ENCODE assay signal across 1 cellular context in genomic region chr1:224900062-224900461, GRCh38.
TF ChIP-seq lines count a peak whose summit lies in the region.

No MANE protein-coding gene starts in this region.

TF ChIP-seq in HEK293, 187 proteins besides CTCF, POLR2A, EP300 and RAD21 (continued from another document):
- no peak for TF ChIP-seq ZNF449 (tag by site-specific recombination; IDR thresholded peaks at IDR 0.05)
- no peak for TF ChIP-seq TCF7L2 (IDR thresholded peaks at IDR 0.05; ENCODE audit: borderline replicate concordance, low read depth, low read length)
- TF ChIP-seq ZNF239 (tag by site-specific recombination; IDR thresholded peaks at IDR 0.05) = no peak
- TF ChIP-seq ZBTB7A (tag by site-specific recombination; IDR thresholded peaks at IDR 0.05; ENCODE audit: low read depth) = no peak
- TF ChIP-seq ZNF174 (tag by site-specific recombination; IDR thresholded peaks at IDR 0.05) = no peak
- no peak for TF ChIP-seq GLIS1 (tag by site-specific recombination; IDR thresholded peaks at IDR 0.05)
- TF ChIP-seq BCL11A (tag by site-specific recombination; IDR thresholded peaks at IDR 0.05; ENCODE audit: low read depth) = no peak
- no peak for TF ChIP-seq ZNF24 (tag by site-specific recombination; IDR thresholded peaks at IDR 0.05)
- no peak for TF ChIP-seq ZNF660 (tag by site-specific recombination; IDR thresholded peaks at IDR 0.05)
- TF ChIP-seq, protein P1, sequence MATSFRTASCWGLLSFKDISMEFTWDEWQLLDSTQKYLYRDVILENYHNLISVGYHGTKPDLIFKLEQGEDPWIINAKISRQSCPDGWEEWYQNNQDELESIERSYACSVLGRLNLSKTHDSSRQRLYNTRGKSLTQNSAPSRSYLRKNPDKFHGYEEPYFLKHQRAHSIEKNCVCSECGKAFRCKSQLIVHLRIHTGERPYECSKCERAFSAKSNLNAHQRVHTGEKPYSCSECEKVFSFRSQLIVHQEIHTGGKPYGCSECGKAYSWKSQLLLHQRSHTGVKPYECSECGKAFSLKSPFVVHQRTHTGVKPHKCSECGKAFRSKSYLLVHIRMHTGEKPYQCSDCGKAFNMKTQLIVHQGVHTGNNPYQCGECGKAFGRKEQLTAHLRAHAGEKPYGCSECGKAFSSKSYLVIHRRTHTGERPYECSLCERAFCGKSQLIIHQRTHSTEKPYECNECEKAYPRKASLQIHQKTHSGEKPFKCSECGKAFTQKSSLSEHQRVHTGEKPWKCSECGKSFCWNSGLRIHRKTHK (tag by site-specific recombination; IDR thresholded peaks at IDR 0.05) = no peak
- TF ChIP-seq, protein P2, sequence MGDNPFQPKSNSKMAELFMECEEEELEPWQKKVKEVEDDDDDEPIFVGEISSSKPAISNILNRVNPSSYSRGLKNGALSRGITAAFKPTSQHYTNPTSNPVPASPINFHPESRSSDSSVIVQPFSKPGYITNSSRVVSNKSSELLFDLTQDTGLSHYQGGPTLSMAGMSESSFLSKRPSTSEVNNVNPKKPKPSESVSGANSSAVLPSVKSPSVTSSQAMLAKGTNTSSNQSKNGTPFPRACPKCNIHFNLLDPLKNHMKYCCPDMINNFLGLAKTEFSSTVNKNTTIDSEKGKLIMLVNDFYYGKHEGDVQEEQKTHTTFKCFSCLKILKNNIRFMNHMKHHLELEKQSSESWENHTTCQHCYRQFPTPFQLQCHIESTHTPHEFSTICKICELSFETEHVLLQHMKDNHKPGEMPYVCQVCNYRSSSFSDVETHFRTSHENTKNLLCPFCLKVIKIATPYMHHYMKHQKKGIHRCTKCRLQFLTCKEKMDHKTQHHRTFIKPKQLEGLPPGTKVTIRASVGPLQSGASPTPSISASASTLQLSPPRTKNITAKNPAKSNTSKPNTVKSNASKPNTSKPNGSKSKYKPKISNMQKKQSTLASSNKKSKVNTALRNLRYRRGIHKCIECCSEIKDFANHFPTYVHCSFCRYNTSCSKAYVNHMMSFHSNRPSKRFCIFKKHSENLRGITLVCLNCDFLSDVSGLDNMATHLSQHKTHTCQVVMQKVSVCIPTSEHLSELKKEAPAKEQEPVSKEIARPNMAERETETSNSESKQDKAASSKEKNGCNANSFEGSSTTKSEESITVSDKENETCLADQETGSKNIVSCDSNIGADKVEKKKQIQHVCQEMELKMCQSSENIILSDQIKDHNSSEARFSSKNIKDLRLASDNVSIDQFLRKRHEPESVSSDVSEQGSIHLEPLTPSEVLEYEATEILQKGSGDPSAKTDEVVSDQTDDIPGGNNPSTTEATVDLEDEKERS (tag by site-specific recombination; IDR thresholded peaks at IDR 0.05) = no peak
- TF ChIP-seq ZNF280C (tag by site-specific recombination; IDR thresholded peaks at IDR 0.05) = no peak
- TF ChIP-seq ZNF529 (tag by site-specific recombination; IDR thresholded peaks at IDR 0.05; ENCODE audit: insufficient replicate concordance) = peak; percentile 17
- TF ChIP-seq ZNF626 (tag by site-specific recombination; IDR thresholded peaks at IDR 0.05) = no peak
- TF ChIP-seq SP7 (tag by site-specific recombination; IDR thresholded peaks at IDR 0.05) = no peak
- TF ChIP-seq OSR2 (tag by site-specific recombination; IDR thresholded peaks at IDR 0.05) = no peak
- TF ChIP-seq, protein P3, sequence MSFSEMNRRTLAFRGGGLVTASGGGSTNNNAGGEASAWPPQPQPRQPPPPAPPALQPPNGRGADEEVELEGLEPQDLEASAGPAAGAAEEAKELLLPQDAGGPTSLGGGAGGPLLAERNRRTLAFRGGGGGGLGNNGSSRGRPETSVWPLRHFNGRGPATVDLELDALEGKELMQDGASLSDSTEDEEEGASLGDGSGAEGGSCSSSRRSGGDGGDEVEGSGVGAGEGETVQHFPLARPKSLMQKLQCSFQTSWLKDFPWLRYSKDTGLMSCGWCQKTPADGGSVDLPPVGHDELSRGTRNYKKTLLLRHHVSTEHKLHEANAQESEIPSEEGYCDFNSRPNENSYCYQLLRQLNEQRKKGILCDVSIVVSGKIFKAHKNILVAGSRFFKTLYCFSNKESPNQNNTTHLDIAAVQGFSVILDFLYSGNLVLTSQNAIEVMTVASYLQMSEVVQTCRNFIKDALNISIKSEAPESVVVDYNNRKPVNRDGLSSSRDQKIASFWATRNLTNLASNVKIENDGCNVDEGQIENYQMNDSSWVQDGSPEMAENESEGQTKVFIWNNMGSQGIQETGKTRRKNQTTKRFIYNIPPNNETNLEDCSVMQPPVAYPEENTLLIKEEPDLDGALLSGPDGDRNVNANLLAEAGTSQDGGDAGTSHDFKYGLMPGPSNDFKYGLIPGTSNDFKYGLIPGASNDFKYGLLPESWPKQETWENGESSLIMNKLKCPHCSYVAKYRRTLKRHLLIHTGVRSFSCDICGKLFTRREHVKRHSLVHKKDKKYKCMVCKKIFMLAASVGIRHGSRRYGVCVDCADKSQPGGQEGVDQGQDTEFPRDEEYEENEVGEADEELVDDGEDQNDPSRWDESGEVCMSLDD (tag by site-specific recombination; IDR thresholded peaks at IDR 0.05) = no peak
- TF ChIP-seq ZNF513 (tag by site-specific recombination; IDR thresholded peaks at IDR 0.05) = no peak
- TF ChIP-seq ZBTB48 (tag by site-specific recombination; IDR thresholded peaks at IDR 0.05) = no peak
- no peak for TF ChIP-seq WT1 (tag by site-specific recombination; IDR thresholded peaks at IDR 0.05)
- TF ChIP-seq ZNF777 (tag by site-specific recombination; IDR thresholded peaks at IDR 0.05; ENCODE audit: borderline replicate concordance) = no peak
- no peak for TF ChIP-seq ZNF747 (tag by site-specific recombination; IDR thresholded peaks at IDR 0.05)
- TF ChIP-seq ZNF132 (tag by site-specific recombination; IDR thresholded peaks at IDR 0.05; ENCODE audit: borderline replicate concordance) = no peak
- no peak for TF ChIP-seq ZNF629 (tag by site-specific recombination; IDR thresholded peaks at IDR 0.05)
- TF ChIP-seq ZNF548 (tag by site-specific recombination; IDR thresholded peaks at IDR 0.05) = no peak
- 0 out of 2 replicates have a peak, but pooled peaks have one; percentile 36 for TF ChIP-seq ZNF791 (tag by site-specific recombination; IDR thresholded peaks at IDR 0.05)
- TF ChIP-seq FEZF1 (tag by site-specific recombination; IDR thresholded peaks at IDR 0.05) = no peak
- no peak for TF ChIP-seq ATF2 (tag by site-specific recombination; IDR thresholded peaks at IDR 0.05; ENCODE audit: low read depth)
- no peak for TF ChIP-seq PATZ1 (tag by site-specific recombination; IDR thresholded peaks at IDR 0.05)
- TF ChIP-seq ZNF555 (tag by site-specific recombination; conservative IDR thresholded peaks at IDR 0.05) = peak; percentile 70
- TF ChIP-seq REPIN1 (tag by site-specific recombination; IDR thresholded peaks at IDR 0.05; ENCODE audit: low read depth) = no peak
- TF ChIP-seq, protein P4, sequence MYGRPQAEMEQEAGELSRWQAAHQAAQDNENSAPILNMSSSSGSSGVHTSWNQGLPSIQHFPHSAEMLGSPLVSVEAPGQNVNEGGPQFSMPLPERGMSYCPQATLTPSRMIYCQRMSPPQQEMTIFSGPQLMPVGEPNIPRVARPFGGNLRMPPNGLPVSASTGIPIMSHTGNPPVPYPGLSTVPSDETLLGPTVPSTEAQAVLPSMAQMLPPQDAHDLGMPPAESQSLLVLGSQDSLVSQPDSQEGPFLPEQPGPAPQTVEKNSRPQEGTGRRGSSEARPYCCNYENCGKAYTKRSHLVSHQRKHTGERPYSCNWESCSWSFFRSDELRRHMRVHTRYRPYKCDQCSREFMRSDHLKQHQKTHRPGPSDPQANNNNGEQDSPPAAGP (tag by site-specific recombination; IDR thresholded peaks at IDR 0.05) = no peak
- TF ChIP-seq ZNF433 (tag by site-specific recombination; IDR thresholded peaks at IDR 0.05; ENCODE audit: low read depth) = 0 out of 2 replicates have a peak, but pooled peaks have one; percentile 40
- 0 out of 2 replicates have a peak, but pooled peaks have one; percentile 74 for TF ChIP-seq ZNF302 (tag by site-specific recombination; IDR thresholded peaks at IDR 0.05; ENCODE audit: low read depth)
- no peak for TF ChIP-seq SP2 (tag by site-specific recombination; IDR thresholded peaks at IDR 0.05)
- no peak for TF ChIP-seq KLF8 (tag by site-specific recombination; IDR thresholded peaks at IDR 0.05)
- no peak for TF ChIP-seq ZNF76 (tag by site-specific recombination; IDR thresholded peaks at IDR 0.05; ENCODE audit: borderline replicate concordance, low read depth)
- no peak for TF ChIP-seq ZNF843 (tag by site-specific recombination; IDR thresholded peaks at IDR 0.05)
- peak; percentile 61 for TF ChIP-seq ZNF623 (tag by site-specific recombination; IDR thresholded peaks at IDR 0.05)
- peak; percentile 55 for TF ChIP-seq ZBTB8A (tag by site-specific recombination; IDR thresholded peaks at IDR 0.05)
